In genomic region chr12:54497883-54498282, GRCh38 we compare ENCODE assay signal across 9 cellular contexts. TPM values are rescaled to one million over a fixed set of nuclear protein-coding genes. Genes with fewer than 3 reads are reported as not detected.
DNase-seq lines count a peak whose midpoint lies in the region; ATAC-seq and TF ChIP-seq lines count a peak whose summit lies in the region.
"Had no signal": no experiment of that assay in that cellular context is flagged by ENCODE, and none has a peak within 500 bp of the region (broad histone marks: within the 10 kb centered on the region; RNA-seq: fewer than 3 reads in every experiment).

No MANE protein-coding gene starts in this region.

- peak overlapping the region; percentile 77 for H3K27ac ChIP-seq in BLaER1
- peak overlapping the region; percentile 93 for H3K27ac ChIP-seq in OCI-LY3 (ENCODE audit: low read length)
- H3K27ac ChIP-seq in lung (ENCODE audit: low read depth in 1 of 2, low read length in 1 of 2) = peak overlapping the region in 1 of 2 donors; percentile 29

- H3K4me3 ChIP-seq in BLaER1 (peak overlapping the region; percentile 74), OCI-LY3 (ENCODE audit: low read length) (peak overlapping the region; percentile 85), lung (no peak overlapping the region)

- peak; percentile 4 for ATAC-seq in GM18867 (IDR thresholded peaks at IDR 0.05; ENCODE audit: unreplicated experiment)
- ATAC-seq in lung (ENCODE audit: insufficient read depth, low FRiP score) = peak; percentile 20
- ATAC-seq in HG03095 (IDR thresholded peaks at IDR 0.05; ENCODE audit: unreplicated experiment) = no peak

- no peaks in the 10 kb centered on the region for H3K27me3 ChIP-seq in BLaER1
- H3K27me3 ChIP-seq in OCI-LY3 (ENCODE audit: low read depth, low read length) = no peaks in the 10 kb centered on the region
- H3K27me3 ChIP-seq in lung (ENCODE audit: control insufficient read depth, insufficient read depth) = no peaks in the 10 kb centered on the region

- DNase-seq in lung (ENCODE audit: low spot score) (no peak), NCI-H748 treated with DMSO at 0.1 percent for 48 hours (lab: John Stamatoyannopoulos, UW) (no peak), putamen (ENCODE audit: low spot score) (no peak), LoVo (ENCODE audit: low spot score) (no peak)

- peak overlapping the region; percentile 82 for H3K9ac ChIP-seq in BLaER1
- peak overlapping the region; percentile 88 for H3K9ac ChIP-seq in OCI-LY3 (ENCODE audit: low read length)

- H3K9me3 ChIP-seq in BLaER1 (no peaks in the 10 kb centered on the region), OCI-LY3 (ENCODE audit: insufficient read depth, low read length) (no peaks in the 10 kb centered on the region), lung (ENCODE audit: control insufficient read depth in 2 of 2, insufficient read depth in 1 of 2, low read length in 1 of 2) (no peaks in the 10 kb centered on the region)

- peaks cover 18% of the 10 kb centered on the region for H3K79me2 ChIP-seq in OCI-LY3 (ENCODE audit: low read length)

- H2AFZ ChIP-seq in OCI-LY3 (ENCODE audit: low read depth, low read length) = no peak overlapping the region

- H4K20me1 ChIP-seq in BLaER1 = no peaks in the 10 kb centered on the region; the same call in 1 of the 2 replicates
- 0 out of 2 replicates have a peak, but pooled peaks cover 3% of the 10 kb centered on the region for H4K20me1 ChIP-seq in OCI-LY3 (ENCODE audit: insufficient read depth, low read length)

- WGBS in lung, 2 donors = 34 to 56% methylated on average over 2 of the region's 2 CpGs

- H3K4me1 ChIP-seq in BLaER1 = peaks cover 43% of the 10 kb centered on the region
- H3K4me1 ChIP-seq in OCI-LY3 (ENCODE audit: low read length) = peaks cover 13% of the 10 kb centered on the region
- H3K4me1 ChIP-seq in lung (ENCODE audit: control insufficient read depth in 2 of 2, insufficient read depth in 2 of 2, low read length in 2 of 2) = no peaks in the 10 kb centered on the region

- H3K4me2 ChIP-seq in BLaER1 = peak overlapping the region; percentile 84
- peak overlapping the region; percentile 66 for H3K4me2 ChIP-seq in OCI-LY3 (ENCODE audit: low read length)

- TF ChIP-seq CTCF in OCI-LY3 (IDR thresholded peaks at IDR 0.05; ENCODE audit: low read depth, low read length) = no peak
- TF ChIP-seq CTCF in lung (IDR thresholded peaks at IDR 0.05; ENCODE audit: control extremely low read depth, extremely low read depth) = no peak

- peaks cover 24% of the 10 kb centered on the region for H3K36me3 ChIP-seq in BLaER1
- peaks cover 29% of the 10 kb centered on the region for H3K36me3 ChIP-seq in OCI-LY3 (replicated peaks; ENCODE audit: low read depth, low read length)
- H3K36me3 ChIP-seq in lung (ENCODE audit: control insufficient read depth in 2 of 2, insufficient read depth in 2 of 2, low read length in 2 of 2) = no peaks in the 10 kb centered on the region

RNA-seq across cellular contexts. Expression of gene NCKAP1L, which starts 0.3 kb away (rescaled TPM):
- total RNA-seq in lung = 10 to 100 TPM; 38.7 to 73.0 TPM
- 10 to 100 TPM; 11.1 to 50.2 TPM for polyA plus RNA-seq in lung
- total RNA-seq: kidney epithelial cell had no signal

RNA-seq across cellular contexts. Expression of gene GTSF1, which starts 24.5 kb away (rescaled TPM):
- total RNA-seq in lung = 1 to 10 TPM in 1 of 2 donors, under 1 TPM in 1; 0.68 to 1.2 TPM
- 1 to 10 TPM in 1 of 2 donors, under 1 TPM in 1; 0.69 to 2.1 TPM for polyA plus RNA-seq in lung

RNA-seq across cellular contexts. Expression of gene PDE1B, which starts 51.5 kb away (rescaled TPM):
- total RNA-seq in lung = 1 to 10 TPM; 1.3 to 7.0 TPM
- polyA plus RNA-seq in lung = 1 to 10 TPM; 5.1 TPM
